In the genomic region with DNA sequence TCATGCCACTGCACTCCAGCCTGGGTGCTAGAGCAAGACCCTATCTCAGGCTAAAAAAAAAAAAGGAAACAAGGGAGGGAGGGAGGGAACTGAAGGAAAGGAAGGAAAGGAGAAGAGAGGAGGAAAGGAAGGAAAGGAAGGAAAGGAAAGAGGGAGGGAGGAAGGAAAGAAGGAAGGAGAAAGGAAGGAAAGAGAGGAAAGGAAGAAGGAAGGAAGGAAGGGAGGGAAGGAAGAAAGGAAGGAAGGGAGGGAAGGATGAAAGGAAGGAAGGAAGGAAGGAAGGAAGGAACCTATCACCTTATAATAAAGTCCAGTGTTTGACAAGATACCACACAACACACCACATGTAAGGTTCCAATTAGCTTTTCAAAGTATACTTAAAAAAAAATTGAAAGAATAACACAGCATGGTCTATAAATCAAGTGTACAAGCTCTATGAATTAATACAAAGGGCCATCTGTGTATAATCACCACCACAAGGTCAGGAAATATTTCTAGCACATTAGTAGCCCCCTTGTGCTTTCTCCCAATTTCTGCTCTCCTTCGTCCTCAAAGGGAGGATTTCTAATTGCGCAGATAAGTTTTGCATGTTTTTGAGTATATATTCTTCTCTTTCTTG, we compare ENCODE assay signal across 1 cellular context.
TF ChIP-seq lines count a peak whose summit lies in the region.

No MANE protein-coding gene starts in this region.

TF ChIP-seq in A549, 52 proteins besides CTCF, POLR2A, EP300 and RAD21:
- TF ChIP-seq TP53 (CRISPR knock-in tag; IDR thresholded peaks at IDR 0.05) (no peak), NFE2L2 (conservative IDR thresholded peaks at IDR 0.05; ENCODE audit: low read length) (no peak)
